Comparison of ENCODE assay signal across 12 cellular contexts in the genomic region with DNA sequence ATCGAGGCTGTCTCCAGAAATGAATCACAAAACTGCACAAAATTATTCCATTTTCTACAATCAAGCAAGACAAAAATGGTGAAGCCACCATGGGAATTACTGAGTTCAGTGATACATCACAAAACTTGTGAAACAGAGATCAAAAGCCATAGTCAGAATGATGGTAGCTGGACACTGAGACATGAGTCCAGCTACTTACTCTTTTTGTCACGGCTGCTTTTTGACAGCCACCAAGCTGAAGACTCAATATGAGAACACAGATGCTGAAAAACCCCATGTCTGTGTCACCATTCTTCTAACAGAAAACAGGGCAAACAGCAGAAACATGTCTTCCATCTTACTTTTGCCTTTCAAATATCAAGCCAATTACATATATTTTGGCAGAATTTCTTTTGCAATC.
"Had no signal": no experiment of that assay in that cellular context is flagged by ENCODE, and none has a peak within 500 bp of the region (broad histone marks: within the 10 kb centered on the region; RNA-seq: fewer than 3 reads in every experiment).

No MANE protein-coding gene starts in this region.

- ATAC-seq: effector memory CD8-positive, alpha-beta T cell had no signal

- H3K27ac Mint-ChIP-seq: effector memory CD8-positive, alpha-beta T cell had no signal

- H3K27me3 Mint-ChIP-seq: effector memory CD8-positive, alpha-beta T cell had no signal

- H3K9me3 Mint-ChIP-seq: effector memory CD8-positive, alpha-beta T cell; neural progenitor cell had no signal

- H3K4me3 Mint-ChIP-seq: effector memory CD8-positive, alpha-beta T cell; neural progenitor cell had no signal

- DNase-seq: activated CD4-positive, alpha-beta T cell treated with anti-CD3 and anti-CD28 coated beads for 4 hours; activated CD8-positive, alpha-beta memory T cell treated with anti-CD3 and anti-CD28 coated beads for 24 hours; activated T-cell treated with anti-CD3 and anti-CD28 coated beads for 4 hours; caudate nucleus; cortex of kidney; effector memory CD8-positive, alpha-beta T cell; left lung; pancreas; stimulated activated CD4-positive, alpha-beta T cell treated with anti-CD3 and anti-CD28 coated beads, Interleukin-4, amount 100 ng/mL, for 4 hours; transverse colon had no signal

- H3K27ac ChIP-seq: neural progenitor cell, VCaP had no signal

- H3K36me3 Mint-ChIP-seq: neural progenitor cell had no signal
